ENCODE assay signal across 22 cellular contexts in the genomic region with DNA sequence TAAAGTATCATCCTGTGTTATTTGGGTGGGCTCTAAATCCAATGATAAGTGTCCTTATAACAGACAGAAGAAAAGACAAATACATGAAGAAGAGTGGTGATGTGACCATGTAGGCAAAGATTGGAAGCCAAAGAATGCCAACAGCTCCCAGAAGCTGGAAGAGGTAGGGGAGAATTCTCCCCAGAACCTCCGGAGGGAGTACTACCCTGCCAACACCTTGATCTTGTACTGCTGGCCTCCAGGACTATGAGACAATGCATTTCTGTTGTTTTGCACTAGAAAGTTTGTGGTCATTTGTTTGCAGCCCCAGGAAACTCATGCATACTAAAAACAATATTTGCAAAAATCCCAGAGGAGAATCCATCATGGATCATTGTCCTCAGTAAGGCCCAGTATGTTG.
"Had no signal": no experiment of that assay in that cellular context is flagged by ENCODE, and none has a peak within 500 bp of the region (broad histone marks: within the 10 kb centered on the region; RNA-seq: fewer than 3 reads in every experiment).

No MANE protein-coding gene starts in this region.

- H3K4me2 ChIP-seq: KMS-11 had no signal

- H3K27ac ChIP-seq: KMS-11, SJSA1, SK-N-MC had no signal

- H3K4me1 ChIP-seq: SJSA1 had no signal

- H3K9me3 Mint-ChIP-seq: IgD-negative memory B cell had no signal

- H3K4me3 ChIP-seq: K562, SJSA1, SK-N-MC had no signal

- DNase-seq: Kasumi-1, MM.1S, NCI-H1092 treated with DMSO at 0.1 percent for 48 hours, NCI-H1436, NCI-H187, NCI-H2029, NCI-H2081 treated with DMSO at 0.1 percent for 48 hours, NCI-H2171, NCI-H446, NCI-H510A, NCI-H524 treated with DMSO at 0.1 percent for 48 hours, NCI-H69, NCI-H774, Right ventricle myocardium superior, RPMI8226, SIG-M5, T-cell had no signal

- H3K27ac Mint-ChIP-seq: T-cell had no signal

- H3K9me3 ChIP-seq: SJSA1 had no signal

- H3K4me1 Mint-ChIP-seq: T-cell had no signal

- H3K9ac ChIP-seq: KMS-11 had no signal

- H3K36me3 Mint-ChIP-seq: IgD-negative memory B cell, T-cell had no signal

- H3K4me3 Mint-ChIP-seq: IgD-negative memory B cell, T-cell had no signal

- H3K36me3 ChIP-seq: SJSA1 had no signal

- H3K27me3 ChIP-seq: SJSA1 had no signal
